37 cellular contexts compared by ENCODE assay signal in genomic region chr18:36833120-36833519, GRCh38.
"Had no signal": no experiment of that assay in that cellular context is flagged by ENCODE, and none has a peak within 500 bp of the region (broad histone marks: within the 10 kb centered on the region; RNA-seq: fewer than 3 reads in every experiment).

No MANE protein-coding gene starts in this region.

- H3K27me3 Mint-ChIP-seq: activated CD4-positive, alpha-beta memory T cell treated with anti-CD3 and anti-CD28 coated beads, Interleukin-2, amount 10 ng/mL, durations not matched to agents 7 days and 5 days; activated CD8-positive, alpha-beta memory T cell treated with anti-CD3 and anti-CD28 coated beads, Interleukin-2, amount 10 ng/mL, durations not matched to agents 7 days and 5 days; activated naive CD4-positive, alpha-beta T cell treated with anti-CD3 and anti-CD28 coated beads, Interleukin-2, amount 50 U/mL, for 24 hours; activated naive CD8-positive, alpha-beta T cell treated with anti-CD3 and anti-CD28 coated beads, Interleukin-2, amount 10 ng/mL, durations not matched to agents 7 days and 5 days; central memory CD8-positive, alpha-beta T cell; T-cell; T-helper 17 cell had no signal

- H3K27ac Mint-ChIP-seq: activated CD4-positive, alpha-beta memory T cell treated with anti-CD3 and anti-CD28 coated beads, Interleukin-2, amount 10 ng/mL, durations not matched to agents 7 days and 5 days; activated CD8-positive, alpha-beta memory T cell treated with anti-CD3 and anti-CD28 coated beads, Interleukin-2, amount 10 ng/mL, durations not matched to agents 7 days and 5 days; activated naive CD4-positive, alpha-beta T cell treated with anti-CD3 and anti-CD28 coated beads, Interleukin-2, amount 50 U/mL, for 24 hours; activated naive CD8-positive, alpha-beta T cell treated with anti-CD3 and anti-CD28 coated beads, Interleukin-2, amount 10 ng/mL, durations not matched to agents 7 days and 5 days; T-cell; T-helper 17 cell had no signal

- H3K9me3 Mint-ChIP-seq: activated CD4-positive, alpha-beta memory T cell treated with anti-CD3 and anti-CD28 coated beads, Interleukin-2, amount 10 ng/mL, durations not matched to agents 7 days and 5 days; activated naive CD4-positive, alpha-beta T cell treated with anti-CD3 and anti-CD28 coated beads, Interleukin-2, amount 50 U/mL, for 24 hours; activated naive CD8-positive, alpha-beta T cell treated with anti-CD3 and anti-CD28 coated beads, Interleukin-2, amount 10 ng/mL, durations not matched to agents 7 days and 5 days; central memory CD8-positive, alpha-beta T cell; T-cell had no signal

- ATAC-seq: activated CD8-positive, alpha-beta memory T cell treated with anti-CD3 and anti-CD28 coated beads, Interleukin-2, amount 10 ng/mL, durations not matched to agents 7 days and 5 days; PC-3; T-cell; T-helper 17 cell had no signal

- H3K4me3 Mint-ChIP-seq: activated CD4-positive, alpha-beta memory T cell treated with anti-CD3 and anti-CD28 coated beads, Interleukin-2, amount 10 ng/mL, durations not matched to agents 7 days and 5 days; activated CD8-positive, alpha-beta memory T cell treated with anti-CD3 and anti-CD28 coated beads, Interleukin-2, amount 10 ng/mL, durations not matched to agents 7 days and 5 days; activated naive CD4-positive, alpha-beta T cell treated with anti-CD3 and anti-CD28 coated beads, Interleukin-2, amount 50 U/mL, for 24 hours; activated naive CD8-positive, alpha-beta T cell treated with anti-CD3 and anti-CD28 coated beads, Interleukin-2, amount 10 ng/mL, durations not matched to agents 7 days and 5 days; central memory CD8-positive, alpha-beta T cell; T-cell; T-helper 17 cell had no signal

- H3K27ac ChIP-seq: ascending aorta, cardiac muscle cell, KMS-11, Peyer's patch, SJSA1, WERI-Rb-1 had no signal

- DNase-seq: activated CD4-positive, alpha-beta memory T cell treated with anti-CD3 and anti-CD28 coated beads, Interleukin-2, amount 10 ng/mL, durations not matched to agents 7 days and 5 days; activated CD4-positive, alpha-beta T cell treated with anti-CD3 and anti-CD28 coated beads for 1 hour; activated CD4-positive, alpha-beta T cell treated with anti-CD3 and anti-CD28 coated beads for 48 hours; activated CD4-positive, CD25-positive, alpha-beta regulatory T cell; activated CD8-positive, alpha-beta memory T cell treated with anti-CD3 and anti-CD28 coated beads for 24 hours; activated CD8-positive, alpha-beta memory T cell treated with anti-CD3 and anti-CD28 coated beads, Interleukin-2, amount 10 ng/mL, durations not matched to agents 7 days and 5 days; activated CD8-positive, alpha-beta memory T cell treated with anti-CD3 and anti-CD28 coated beads, Interleukin-2, amount 50 U/mL, for 48 hours; activated effector memory CD4-positive, alpha-beta T cell treated with Interleukin-2 at 50 U/mL for 16 hours; activated naive CD8-positive, alpha-beta T cell treated with anti-CD3 and anti-CD28 coated beads, Interleukin-2, amount 10 ng/mL, durations not matched to agents 7 days and 5 days; activated T-cell treated with anti-CD3 and anti-CD28 coated beads, Interleukin-2, amount 50 U/mL, for 48 hours; amygdala; NCI-H1048; NCI-H1105 treated with DMSO at 0.1 percent for 48 hours; NCI-H1436; NCI-H1694; NCI-H1930; NCI-H2081 treated with DMSO at 0.1 percent for 48 hours; NCI-H2171; NCI-H510A; NCI-H526; NCI-H748 treated with DMSO at 0.1 percent for 48 hours; NK-92 treated with Interleukin-12 subunit alpha and Interleukin-12 subunit beta, amount 100 ng/mL, for 24 hours; PC-3; Peyer's patch; RPMI8226; SHP77 treated with DMSO at 0.1 percent for 48 hours; SK-N-SH; T-cell; T-helper 17 cell; T-helper 9 cell; WERI-Rb-1 had no signal
